8 cellular contexts compared by ENCODE assay signal in genomic region chr16:22161999-22162657, GRCh38. TPM values are rescaled to one million over a fixed set of nuclear protein-coding genes. Genes with fewer than 3 reads are reported as not detected.
DNase-seq lines count a peak whose midpoint lies in the region; ATAC-seq, FAIRE-seq and TF ChIP-seq lines count a peak whose summit lies in the region.

TSS of gene SDR42E2 (plus strand) at chr16:22162506. CDS start at chr16:22165583, 3,077 bp downstream.

- H3K9ac ChIP-seq in HCT116 (ENCODE audit: low read length): peak within 1 kb of the TSS; percentile 21; the same call in 1 of the 2 replicates

- no peaks in the 10 kb centered on the region for H3K27me3 ChIP-seq in HCT116 (ENCODE audit: insufficient read depth, low read length)
- H3K27me3 ChIP-seq in effector memory CD4-positive, alpha-beta T cell (replicated peaks; ENCODE audit: control insufficient read depth, insufficient read depth, low read length, poor library complexity, severe bottlenecking): no peaks in the 10 kb centered on the region

- ATAC-seq in HCT116: peak; percentile 98
- peak; percentile 38 to 53 for ATAC-seq in activated CD4-positive, CD25-positive, alpha-beta regulatory T cell treated with anti-CD3 and anti-CD28 coated beads, Interleukin-2, amount 50 U/mL, for 24 hours
- ATAC-seq in GM18873 (IDR thresholded peaks at IDR 0.05; ENCODE audit: low FRiP score, unreplicated experiment): no peak
- no peak for ATAC-seq in HG02870 (IDR thresholded peaks at IDR 0.05; ENCODE audit: unreplicated experiment)

- no peak for TF ChIP-seq CTCF in HCT116 (IDR thresholded peaks at IDR 0.05 in 2 of 3, conservative IDR thresholded peaks at IDR 0.05 in 1 of 3; ENCODE audit: borderline replicate concordance in 1 of 3, insufficient read depth in 1 of 3, low read depth in 2 of 3, low read length in 2 of 3)

- TF ChIP-seq POLR2A in HCT116 (IDR thresholded peaks at IDR 0.05; ENCODE audit: borderline replicate concordance, extremely low read depth, insufficient read depth, insufficient read length): no peak

- H3K4me1 ChIP-seq in HCT116 (ENCODE audit: control insufficient read depth in 1 of 2, insufficient read depth in 2 of 2, low read length in 2 of 2): peaks cover 0 to 10% of the 10 kb centered on the region in 2 experiments; a peak in 2 of 4 replicates
- no peaks in the 10 kb centered on the region for H3K4me1 ChIP-seq in effector memory CD4-positive, alpha-beta T cell (ENCODE audit: control insufficient read depth, insufficient read depth, low read length, poor library complexity, severe bottlenecking)

- DNase-seq in HCT116 (ENCODE audit: low read depth, low spot score) (no peak), urothelium cell line (ENCODE audit: low spot score) (no peak), putamen (ENCODE audit: low spot score) (no peak)
- DNase-seq in effector memory CD4-positive, alpha-beta T cell: peak; percentile 4 to 20 (median 20)
- DNase-seq in stimulated activated CD4-positive, alpha-beta T cell treated with anti-CD3 and anti-CD28 coated beads, Interleukin-4, amount 100 ng/mL, for 1 hour: peak; percentile 57

- no peaks in the 10 kb centered on the region for H3K79me2 ChIP-seq in HCT116 (ENCODE audit: insufficient read depth, low read length)

- H3K9me2 ChIP-seq in HCT116 (ENCODE audit: insufficient read depth): no peaks in the 10 kb centered on the region

- H4K20me1 ChIP-seq in HCT116 (ENCODE audit: insufficient read depth): no peaks in the 10 kb centered on the region

- no peak within 1 kb of the TSS for H3K27ac ChIP-seq in HCT116 (ENCODE audit: low read depth, low read length)
- H3K27ac ChIP-seq in effector memory CD4-positive, alpha-beta T cell (ENCODE audit: insufficient read depth, low read length, poor library complexity, severe bottlenecking): no peak within 1 kb of the TSS

- no peak for TF ChIP-seq RAD21 in HCT116 (IDR thresholded peaks at IDR 0.05; ENCODE audit: low read depth)

- intact Hi-C loops in HCT116 (cut with micrococcal nuclease): no loop called here

- BruUV-seq in HCT116 (replicated peaks; lab: Mats Ljungman, UMichigan): no TSS peak

- no peak for FAIRE-seq in urothelium cell line (lab: Jason Lieb, UNC)

- H3K9me3 ChIP-seq in HCT116 (ENCODE audit: control insufficient read depth in 1 of 2, insufficient read depth in 1 of 2, low read depth in 1 of 2, low read length in 2 of 2): no peaks in the 10 kb centered on the region; a peak in 1 of 4 replicates
- H3K9me3 ChIP-seq in effector memory CD4-positive, alpha-beta T cell (ENCODE audit: control insufficient read depth, low read length): no peaks in the 10 kb centered on the region

- H3K4me2 ChIP-seq in HCT116 (ENCODE audit: low read length): peak within 1 kb of the TSS; percentile 81

- H3K36me3 ChIP-seq in HCT116 (ENCODE audit: control insufficient read depth in 1 of 2, insufficient read depth in 2 of 2, low read length in 2 of 2): no peaks in the 10 kb centered on the region
- no peaks in the 10 kb centered on the region for H3K36me3 ChIP-seq in effector memory CD4-positive, alpha-beta T cell (ENCODE audit: control insufficient read depth, insufficient read depth, low read length)

- CTCF ChIA-PET in HCT116 (lab: Charles Lee): no interaction called here

- H3K4me3 ChIP-seq in HCT116 (replicated peaks in 1 of 2; ENCODE audit: low read depth in 1 of 2, low read length in 2 of 2): peak within 1 kb of the TSS; percentile 34 to 52
- H3K4me3 ChIP-seq in effector memory CD4-positive, alpha-beta T cell (ENCODE audit: insufficient read depth, low read depth, low read length, poor library complexity, severe bottlenecking): peak within 1 kb of the TSS; percentile 29

- RAD21 ChIA-PET in HCT116 (lab: Charles Lee; ENCODE audit: low non-redundant PET in 1 of 2, low total read pairs in 2 of 2, uncharacterized antibody in 2 of 2, unreplicated experiment in 2 of 2): no interaction called here

- POLR2A ChIA-PET in HCT116 (lab: Charles Lee): no interaction called here

- H2AFZ ChIP-seq in HCT116 (ENCODE audit: low read depth, low read length, poor library complexity, severe bottlenecking): peak within 1 kb of the TSS; percentile 85

TF ChIP-seq in HCT116, 20 proteins besides CTCF, POLR2A, EP300 and RAD21:
- TF ChIP-seq EZH2phosphoT487 (IDR thresholded peaks at IDR 0.05; ENCODE audit: borderline replicate concordance) (no peak), POLR2AphosphoS5 (IDR thresholded peaks at IDR 0.05; ENCODE audit: low read depth, low read length) (peak; percentile 44; the same call in 1 of the 2 replicates)

RNA-seq across cellular contexts. Expression of gene SDR42E2, which starts in this region (rescaled TPM):
- 0.27 TPM for total RNA-seq in HCT116 (2021; ENCODE audit: unreplicated experiment)
- 0.06 and 0.10 TPM in 2 replicates for polyA plus RNA-seq in HCT116 (2012)

Comparison
In these comparisons a context has a peak if more than half of its experiments do, and no peak if none do; other contexts are left out.
1. Peak in ATAC-seq, H3K4me3 ChIP-seq, H3K9ac ChIP-seq and H3K4me2 ChIP-seq in HCT116; RNA of the gene not detected or under 1 TPM.
2. ATAC-seq: peak in activated CD4-positive, CD25-positive, alpha-beta regulatory T cell treated with anti-CD3 and anti-CD28 coated beads, Interleukin-2, amount 50 U/mL, for 24 hours (2 of 2); none in GM18873 (single experiment) and HG02870 (single experiment).
3. DNase-seq: peak in effector memory CD4-positive, alpha-beta T cell (3 of 3) and stimulated activated CD4-positive, alpha-beta T cell treated with anti-CD3 and anti-CD28 coated beads, Interleukin-4, amount 100 ng/mL, for 1 hour (single experiment); none in HCT116 (single experiment), urothelium cell line (single experiment) and putamen (single experiment).